In genomic region chr3:125512135-125512920, GRCh38 we compare ENCODE assay signal across 8 cellular contexts. TPM values are rescaled to one million over a fixed set of nuclear protein-coding genes. Genes with fewer than 3 reads are reported as not detected.
A peak's percentile ranks its signal among the peaks of the same experiment; 100 is the strongest.
DNase-seq lines count a peak whose midpoint lies in the region; TF ChIP-seq lines count a peak whose summit lies in the region.

No MANE protein-coding gene starts in this region.

- H3K9ac ChIP-seq in endodermal cell (ENCODE audit: extremely low read depth, low read length, poor library complexity, severe bottlenecking): no peak overlapping the region

- H3K27me3 Mint-ChIP-seq in chondrocyte (ENCODE audit: low read depth): no peaks in the 10 kb centered on the region
- no peaks in the 10 kb centered on the region for H3K27me3 Mint-ChIP-seq in endodermal cell (ENCODE audit: insufficient read depth)

- no peak for TF ChIP-seq CTCF in chondrocyte (IDR thresholded peaks at IDR 0.05)
- TF ChIP-seq CTCF in endodermal cell (conservative IDR thresholded peaks at IDR 0.05): no peak

- H3K4me1 Mint-ChIP-seq in chondrocyte (ENCODE audit: low read depth) (peaks cover 26% of the 10 kb centered on the region), endodermal cell (no peaks in the 10 kb centered on the region)

- 97% methylated on average over 4 of the region's 4 CpGs; no CpG with 5 or more reads in 1 of the 2 experiments for WGBS in endodermal cell (ENCODE audit: insufficient coverage in 1 of 2, insufficient read length in 1 of 2), 2 experiments

- H3K4me1 ChIP-seq in endodermal cell (ENCODE audit: control insufficient read depth, insufficient read depth, low read length): no peaks in the 10 kb centered on the region

- peaks cover under 1% of the 10 kb centered on the region for H3K9me3 Mint-ChIP-seq in chondrocyte (ENCODE audit: low read depth)
- H3K9me3 Mint-ChIP-seq in endodermal cell: no peaks in the 10 kb centered on the region

- peaks cover 67% of the 10 kb centered on the region for H3K36me3 ChIP-seq in endodermal cell (ENCODE audit: control insufficient read depth, insufficient read depth, low read length)

- no peak overlapping the region for H3K4me3 ChIP-seq in endodermal cell (ENCODE audit: low read length)

- no peak overlapping the region for H3K27ac ChIP-seq in endodermal cell (ENCODE audit: low read depth, low read length)

- DNase-seq in activated T-cell treated with anti-CD3 and anti-CD28 coated beads for 24 hours (ENCODE audit: low read depth): peak; percentile 44
- DNase-seq in activated T-cell treated with anti-CD3 and anti-CD28 coated beads, Interleukin-2, amount 50 U/mL, for 1 hour: no peak
- peak; percentile 65 to 80 for DNase-seq in NCI-H446 (lab: John Stamatoyannopoulos, UW)
- DNase-seq in chondrocyte (ENCODE audit: low spot score): no peak
- DNase-seq in stimulated activated CD4-positive, alpha-beta T cell treated with anti-CD3 and anti-CD28 coated beads, Interleukin-4, amount 100 ng/mL, for 48 hours (ENCODE audit: low read depth in 2 of 2): peak; percentile 14 to 17
- DNase-seq in endodermal cell: no peak
- no peak for DNase-seq in GDM1 (lab: John Stamatoyannopoulos, UW)
- DNase-seq in SKM-1 (lab: John Stamatoyannopoulos, UW; ENCODE audit: unreplicated experiment): no peak

- H3K27ac Mint-ChIP-seq in chondrocyte (ENCODE audit: unreplicated experiment) (peak overlapping the region; percentile 84), endodermal cell (no peak overlapping the region)

- no peaks in the 10 kb centered on the region for H3K27me3 ChIP-seq in endodermal cell (ENCODE audit: control insufficient read depth, insufficient read depth, low read length, poor library complexity, severe bottlenecking)

- peaks cover 13% of the 10 kb centered on the region for H3K36me3 Mint-ChIP-seq in chondrocyte (ENCODE audit: low read depth)
- peaks cover 46% of the 10 kb centered on the region for H3K36me3 Mint-ChIP-seq in endodermal cell (ENCODE audit: low read depth)

- peaks cover 16% of the 10 kb centered on the region for H3K9me3 ChIP-seq in endodermal cell (ENCODE audit: control insufficient read depth, low read length)

- H3K4me3 Mint-ChIP-seq in chondrocyte (ENCODE audit: unreplicated experiment) (no peak overlapping the region), endodermal cell (no peak overlapping the region)

RNA-seq across cellular contexts. Expression of gene SNX4, which starts 7.7 kb away (rescaled TPM):
- total RNA-seq in chondrocyte: 40.3 to 41.0 TPM (median 40.9 TPM) in 3 replicates
- 10 to 100 TPM; 33.2 to 33.9 TPM for total RNA-seq in endodermal cell
- 44.3 TPM for polyA plus RNA-seq in endodermal cell (2013, experiment 1 of 2)
- 40.9 TPM for polyA plus RNA-seq in endodermal cell (2013, experiment 2 of 2)

Comparison
In these comparisons a context has a peak if more than half of its experiments do, and no peak if none do; other contexts are left out.
1. DNase-seq: peak in activated T-cell treated with anti-CD3 and anti-CD28 coated beads for 24 hours (single experiment), NCI-H446 (2 of 2) and stimulated activated CD4-positive, alpha-beta T cell treated with anti-CD3 and anti-CD28 coated beads, Interleukin-4, amount 100 ng/mL, for 48 hours (2 of 2); none in activated T-cell treated with anti-CD3 and anti-CD28 coated beads, Interleukin-2, amount 50 U/mL, for 1 hour (single experiment), chondrocyte (single experiment), endodermal cell (single experiment), GDM1 (single experiment) and SKM-1 (single experiment).